In the genomic region with DNA sequence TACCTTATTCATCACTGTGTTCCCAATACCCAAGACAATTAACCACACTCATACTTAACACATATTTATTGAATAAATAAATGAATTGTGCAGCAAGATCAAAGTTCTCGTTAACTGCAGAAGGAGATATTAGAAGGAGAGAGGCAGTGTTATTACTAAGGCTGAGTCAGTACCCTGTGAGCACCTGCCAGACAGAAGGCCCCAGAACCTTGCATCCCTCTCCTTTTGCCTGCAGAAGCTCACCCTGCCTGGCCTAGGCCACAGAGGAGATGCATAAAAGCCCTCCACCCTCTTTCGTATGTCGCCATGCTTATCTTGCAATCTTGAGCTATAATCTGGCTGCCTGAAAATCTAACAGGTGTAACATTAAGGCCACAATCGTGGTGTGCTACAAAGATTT, we compare ENCODE assay signal across 11 cellular contexts. TPM values are rescaled to one million over a fixed set of nuclear protein-coding genes. Genes with fewer than 3 reads are reported as not detected.
DNase-seq lines count a peak whose midpoint lies in the region; ATAC-seq and TF ChIP-seq lines count a peak whose summit lies in the region.
"Had no signal": no experiment of that assay in that cellular context is flagged by ENCODE, and none has a peak within 500 bp of the region (broad histone marks: within the 10 kb centered on the region; RNA-seq: fewer than 3 reads in every experiment).

No MANE protein-coding gene starts in this region.

- H3K9me3 Mint-ChIP-seq in activated CD4-positive, alpha-beta T cell treated with anti-CD3 and anti-CD28 coated beads for 36 hours (ENCODE audit: low read depth) = peaks cover 2% of the 10 kb centered on the region

- CTCF ChIA-PET in activated CD4-positive, alpha-beta T cell treated with anti-CD3 and anti-CD28 coated beads for 36 hours (lab: Charles Lee) = interaction anchor here (0.7 to 7.3 kb wide), 7 partner anchors 13 to 1150 kb away, joined by 3 to 66 read pairs (median 4); partner anchors contain the start of gene CNOT11

- intact Hi-C loops in activated CD4-positive, alpha-beta T cell treated with anti-CD3 and anti-CD28 coated beads for 36 hours (cut with DNase I, micrococcal nuclease) = loop anchor here in 1 of 2 experiments (1.0 to 2.0 kb wide), 2 partner anchors 18 to 76 kb away; partner anchors contain the start of gene CNOT11
- intact Hi-C loops in prostate gland (cut with DNase I) = no loop called here

- DNase-seq in activated CD4-positive, alpha-beta T cell treated with anti-CD3 and anti-CD28 coated beads for 36 hours = no peak
- DNase-seq in activated CD4-positive, alpha-beta T cell treated with anti-CD3 and anti-CD28 coated beads, Interleukin-2, amount 50 U/mL, for 48 hours = no peak
- DNase-seq in NCI-H2171 treated with DMSO at 0.1 percent for 48 hours (lab: John Stamatoyannopoulos, UW) (peak; percentile 73), caudate nucleus (lab: John Stamatoyannopoulos, UW) (no peak), trophoblast cell (no peak), prostate gland (ENCODE audit: low spot score) (no peak), SIG-M5 (lab: John Stamatoyannopoulos, UW) (no peak), NCI-H2227 (lab: John Stamatoyannopoulos, UW; ENCODE audit: unreplicated experiment) (no peak)
- DNase-seq: DMS79, Karpas-422, NCI-H2107 had no signal

- no peak overlapping the region for H4K8ac ChIP-seq in trophoblast cell (ENCODE audit: low read depth, low read length)

- H2AFZ ChIP-seq in trophoblast cell (ENCODE audit: insufficient read depth, low read length, poor library complexity) = no peak overlapping the region

- H3K79me2 ChIP-seq in trophoblast cell (ENCODE audit: control insufficient read depth, insufficient read depth, low read length, poor library complexity) = no peaks in the 10 kb centered on the region

- peak overlapping the region; percentile 12 for H2BK12ac ChIP-seq in trophoblast cell (ENCODE audit: low read length)

- no peak overlapping the region for H3K14ac ChIP-seq in trophoblast cell (ENCODE audit: low read length)

- H3K9me3 ChIP-seq in trophoblast cell (ENCODE audit: insufficient read depth, low read depth, low read length) = no peaks in the 10 kb centered on the region
- no peaks in the 10 kb centered on the region for H3K9me3 ChIP-seq in prostate gland

- no peak overlapping the region for H2BK5ac ChIP-seq in trophoblast cell (ENCODE audit: low read depth, low read length, poor library complexity)

- H3K4me1 Mint-ChIP-seq in activated CD4-positive, alpha-beta T cell treated with anti-CD3 and anti-CD28 coated beads for 36 hours = peaks cover 24% of the 10 kb centered on the region

- H3K4me3 Mint-ChIP-seq in activated CD4-positive, alpha-beta T cell treated with anti-CD3 and anti-CD28 coated beads for 36 hours = no peak overlapping the region

- no peak overlapping the region for H3K4me2 ChIP-seq in trophoblast cell (ENCODE audit: low read length)

- H3K23ac ChIP-seq in trophoblast cell (ENCODE audit: low read length) = no peak overlapping the region

- no peak overlapping the region for H2BK120ac ChIP-seq in trophoblast cell (ENCODE audit: insufficient read depth, low read length, poor library complexity)

- H3K4me3 ChIP-seq in trophoblast cell (ENCODE audit: low read depth, low read length) = no peak overlapping the region
- H3K4me3 ChIP-seq in prostate gland = no peak overlapping the region

- H4K12ac ChIP-seq in trophoblast cell (ENCODE audit: low read depth, low read length) = no peak overlapping the region

- ATAC-seq in activated CD4-positive, alpha-beta T cell treated with anti-CD3 and anti-CD28 coated beads for 36 hours = peak; percentile 57

- H3K4ac ChIP-seq in trophoblast cell (ENCODE audit: low read depth, low read length) = no peak overlapping the region

- no peak overlapping the region for H3K27ac Mint-ChIP-seq in activated CD4-positive, alpha-beta T cell treated with anti-CD3 and anti-CD28 coated beads for 36 hours

- H3K4me1 ChIP-seq in trophoblast cell (ENCODE audit: control insufficient read depth in 1 of 2, insufficient read depth in 2 of 2, low read length in 2 of 2) = peaks cover 10 to 26% of the 10 kb centered on the region in 2 experiments
- H3K4me1 ChIP-seq in prostate gland (replicated peaks) = peaks cover 2% of the 10 kb centered on the region

- H3K9ac ChIP-seq in trophoblast cell (ENCODE audit: low read length) = no peak overlapping the region

- no peaks in the 10 kb centered on the region for H3K27me3 ChIP-seq in trophoblast cell (ENCODE audit: insufficient read depth, low read length)
- H3K27me3 ChIP-seq in prostate gland (replicated peaks; ENCODE audit: insufficient read depth) = no peaks in the 10 kb centered on the region

- H3K79me1 ChIP-seq in trophoblast cell (ENCODE audit: low read length) = peaks cover 14% of the 10 kb centered on the region

- peak overlapping the region; percentile 15 for H2AK5ac ChIP-seq in trophoblast cell (ENCODE audit: low read length)

- TF ChIP-seq CTCF in prostate gland (IDR thresholded peaks at IDR 0.05) = no peak

- no CpG with 5 or more reads among the region's 4 CpGs for WGBS in trophoblast cell (ENCODE audit: extremely low coverage, insufficient coverage, insufficient read length)
- WGBS in prostate gland = 57% methylated on average over 4 of the region's 4 CpGs

- H3K36me3 Mint-ChIP-seq in activated CD4-positive, alpha-beta T cell treated with anti-CD3 and anti-CD28 coated beads for 36 hours (ENCODE audit: low read depth) = peaks cover 2% of the 10 kb centered on the region

- H3K27ac ChIP-seq in caudate nucleus (ENCODE audit: low read depth, low read length) (peak overlapping the region; percentile 30), trophoblast cell (ENCODE audit: low read depth, low read length) (peak overlapping the region; percentile 90), prostate gland (no peak overlapping the region)

- POLR2A ChIA-PET in activated CD4-positive, alpha-beta T cell treated with anti-CD3 and anti-CD28 coated beads for 36 hours (lab: Charles Lee) = interaction anchor here (0.6 kb wide), 1 partner anchor 45 kb away, joined by 4 read pairs; no protein-coding TSS in a partner anchor

- no peak for TF ChIP-seq POLR2A in prostate gland (IDR thresholded peaks at IDR 0.05)

- H3K18ac ChIP-seq in trophoblast cell (ENCODE audit: low read length) = no peak overlapping the region

- no peaks in the 10 kb centered on the region for H3K27me3 Mint-ChIP-seq in activated CD4-positive, alpha-beta T cell treated with anti-CD3 and anti-CD28 coated beads for 36 hours

- H4K91ac ChIP-seq in trophoblast cell (ENCODE audit: low read depth, low read length) = no peak overlapping the region

- H3K36me3 ChIP-seq in trophoblast cell (ENCODE audit: control insufficient read depth in 1 of 2, insufficient read depth in 2 of 2, low read length in 2 of 2) (no peaks in the 10 kb centered on the region), prostate gland (no peaks in the 10 kb centered on the region)

RNA-seq across cellular contexts. Expression of gene RNF149, which starts 20.5 kb away (rescaled TPM):
- total RNA-seq in activated CD4-positive, alpha-beta T cell treated with anti-CD3 and anti-CD28 coated beads for 36 hours = 10 to 100 TPM; 23.4 to 29.5 TPM
- polyA plus RNA-seq in trophoblast cell (2013) = 52.8 and 58.2 TPM in 2 replicates
- total RNA-seq in prostate gland = 10 to 100 TPM; 57.2 to 75.4 TPM

RNA-seq across cellular contexts. Expression of gene CREG2, which starts 58.3 kb away (rescaled TPM):
- not detected for total RNA-seq in activated CD4-positive, alpha-beta T cell treated with anti-CD3 and anti-CD28 coated beads for 36 hours
- 0.22 TPM in 2 replicates for polyA plus RNA-seq in trophoblast cell (2013)
- total RNA-seq in prostate gland = not detected

Comparison
In these comparisons a context has a peak if more than half of its experiments do, and no peak if none do; other contexts are left out.
1. H3K27ac ChIP-seq: peak in caudate nucleus (single experiment) and trophoblast cell (single experiment); none in prostate gland (0 of 2).